ENCODE assay signal across 2 cellular contexts in the genomic region with DNA sequence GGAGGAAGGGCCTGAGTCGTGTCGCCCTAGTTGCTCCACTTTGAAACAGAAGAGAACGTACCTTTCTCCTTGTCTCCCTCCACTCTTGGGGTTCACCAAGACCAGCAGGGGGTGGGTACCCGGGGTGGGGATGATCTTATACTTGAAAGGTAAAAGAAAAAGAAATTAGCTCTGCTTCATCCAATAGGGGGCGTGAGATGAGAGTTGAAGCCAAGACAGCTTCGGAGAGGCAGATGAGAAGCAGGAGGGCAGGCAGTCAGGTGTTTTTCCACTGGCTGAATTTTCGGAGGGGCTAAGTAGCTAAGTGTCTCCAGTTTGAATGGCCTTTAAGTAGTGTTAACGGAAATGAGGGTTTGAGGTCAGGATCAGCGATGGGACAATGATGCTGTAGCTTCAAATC.
TF ChIP-seq lines count a peak whose summit lies in the region.

No MANE protein-coding gene starts in this region.

TF ChIP-seq in SK-N-SH, 30 proteins besides CTCF, POLR2A, EP300 and RAD21 (continued from another document):
- TF ChIP-seq, protein P1, sequence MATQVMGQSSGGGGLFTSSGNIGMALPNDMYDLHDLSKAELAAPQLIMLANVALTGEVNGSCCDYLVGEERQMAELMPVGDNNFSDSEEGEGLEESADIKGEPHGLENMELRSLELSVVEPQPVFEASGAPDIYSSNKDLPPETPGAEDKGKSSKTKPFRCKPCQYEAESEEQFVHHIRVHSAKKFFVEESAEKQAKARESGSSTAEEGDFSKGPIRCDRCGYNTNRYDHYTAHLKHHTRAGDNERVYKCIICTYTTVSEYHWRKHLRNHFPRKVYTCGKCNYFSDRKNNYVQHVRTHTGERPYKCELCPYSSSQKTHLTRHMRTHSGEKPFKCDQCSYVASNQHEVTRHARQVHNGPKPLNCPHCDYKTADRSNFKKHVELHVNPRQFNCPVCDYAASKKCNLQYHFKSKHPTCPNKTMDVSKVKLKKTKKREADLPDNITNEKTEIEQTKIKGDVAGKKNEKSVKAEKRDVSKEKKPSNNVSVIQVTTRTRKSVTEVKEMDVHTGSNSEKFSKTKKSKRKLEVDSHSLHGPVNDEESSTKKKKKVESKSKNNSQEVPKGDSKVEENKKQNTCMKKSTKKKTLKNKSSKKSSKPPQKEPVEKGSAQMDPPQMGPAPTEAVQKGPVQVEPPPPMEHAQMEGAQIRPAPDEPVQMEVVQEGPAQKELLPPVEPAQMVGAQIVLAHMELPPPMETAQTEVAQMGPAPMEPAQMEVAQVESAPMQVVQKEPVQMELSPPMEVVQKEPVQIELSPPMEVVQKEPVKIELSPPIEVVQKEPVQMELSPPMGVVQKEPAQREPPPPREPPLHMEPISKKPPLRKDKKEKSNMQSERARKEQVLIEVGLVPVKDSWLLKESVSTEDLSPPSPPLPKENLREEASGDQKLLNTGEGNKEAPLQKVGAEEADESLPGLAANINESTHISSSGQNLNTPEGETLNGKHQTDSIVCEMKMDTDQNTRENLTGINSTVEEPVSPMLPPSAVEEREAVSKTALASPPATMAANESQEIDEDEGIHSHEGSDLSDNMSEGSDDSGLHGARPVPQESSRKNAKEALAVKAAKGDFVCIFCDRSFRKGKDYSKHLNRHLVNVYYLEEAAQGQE (IDR thresholded peaks at IDR 0.05; ENCODE audit: low read depth, low read length) = no peak
- no peak for TF ChIP-seq TEAD4 (IDR thresholded peaks at IDR 0.05; ENCODE audit: borderline replicate concordance, insufficient read depth)
- TF ChIP-seq YY1 (IDR thresholded peaks at IDR 0.05; ENCODE audit: low read depth) = no peak
- TF ChIP-seq, protein P2, sequence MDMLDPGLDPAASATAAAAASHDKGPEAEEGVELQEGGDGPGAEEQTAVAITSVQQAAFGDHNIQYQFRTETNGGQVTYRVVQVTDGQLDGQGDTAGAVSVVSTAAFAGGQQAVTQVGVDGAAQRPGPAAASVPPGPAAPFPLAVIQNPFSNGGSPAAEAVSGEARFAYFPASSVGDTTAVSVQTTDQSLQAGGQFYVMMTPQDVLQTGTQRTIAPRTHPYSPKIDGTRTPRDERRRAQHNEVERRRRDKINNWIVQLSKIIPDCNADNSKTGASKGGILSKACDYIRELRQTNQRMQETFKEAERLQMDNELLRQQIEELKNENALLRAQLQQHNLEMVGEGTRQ (IDR thresholded peaks at IDR 0.05; ENCODE audit: borderline replicate concordance, low read depth, low read length) = no peak
TF ChIP-seq in SK-N-SH: peak in this region for 0.

TF ChIP-seq in SK-N-SH treated with all-trans-retinoic acid at 6 μM for 48 hours, 23 proteins besides CTCF, POLR2A, EP300 and RAD21 (continued from another document):
- TF ChIP-seq, protein P3, sequence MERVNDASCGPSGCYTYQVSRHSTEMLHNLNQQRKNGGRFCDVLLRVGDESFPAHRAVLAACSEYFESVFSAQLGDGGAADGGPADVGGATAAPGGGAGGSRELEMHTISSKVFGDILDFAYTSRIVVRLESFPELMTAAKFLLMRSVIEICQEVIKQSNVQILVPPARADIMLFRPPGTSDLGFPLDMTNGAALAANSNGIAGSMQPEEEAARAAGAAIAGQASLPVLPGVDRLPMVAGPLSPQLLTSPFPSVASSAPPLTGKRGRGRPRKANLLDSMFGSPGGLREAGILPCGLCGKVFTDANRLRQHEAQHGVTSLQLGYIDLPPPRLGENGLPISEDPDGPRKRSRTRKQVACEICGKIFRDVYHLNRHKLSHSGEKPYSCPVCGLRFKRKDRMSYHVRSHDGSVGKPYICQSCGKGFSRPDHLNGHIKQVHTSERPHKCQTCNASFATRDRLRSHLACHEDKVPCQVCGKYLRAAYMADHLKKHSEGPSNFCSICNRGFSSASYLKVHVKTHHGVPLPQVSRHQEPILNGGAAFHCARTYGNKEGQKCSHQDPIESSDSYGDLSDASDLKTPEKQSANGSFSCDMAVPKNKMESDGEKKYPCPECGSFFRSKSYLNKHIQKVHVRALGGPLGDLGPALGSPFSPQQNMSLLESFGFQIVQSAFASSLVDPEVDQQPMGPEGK (CRISPR knock-in tag; IDR thresholded peaks at IDR 0.05; ENCODE audit: borderline replicate concordance) = no peak
- TF ChIP-seq, protein P4, sequence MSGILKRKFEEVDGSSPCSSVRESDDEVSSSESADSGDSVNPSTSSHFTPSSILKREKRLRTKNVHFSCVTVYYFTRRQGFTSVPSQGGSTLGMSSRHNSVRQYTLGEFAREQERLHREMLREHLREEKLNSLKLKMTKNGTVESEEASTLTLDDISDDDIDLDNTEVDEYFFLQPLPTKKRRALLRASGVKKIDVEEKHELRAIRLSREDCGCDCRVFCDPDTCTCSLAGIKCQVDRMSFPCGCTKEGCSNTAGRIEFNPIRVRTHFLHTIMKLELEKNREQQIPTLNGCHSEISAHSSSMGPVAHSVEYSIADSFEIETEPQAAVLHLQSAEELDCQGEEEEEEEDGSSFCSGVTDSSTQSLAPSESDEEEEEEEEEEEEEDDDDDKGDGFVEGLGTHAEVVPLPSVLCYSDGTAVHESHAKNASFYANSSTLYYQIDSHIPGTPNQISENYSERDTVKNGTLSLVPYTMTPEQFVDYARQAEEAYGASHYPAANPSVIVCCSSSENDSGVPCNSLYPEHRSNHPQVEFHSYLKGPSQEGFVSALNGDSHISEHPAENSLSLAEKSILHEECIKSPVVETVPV (CRISPR knock-in tag; IDR thresholded peaks at IDR 0.05) = no peak
- TF ChIP-seq ZNF70 (CRISPR knock-in tag; IDR thresholded peaks at IDR 0.05) = no peak
